In the genomic region with DNA sequence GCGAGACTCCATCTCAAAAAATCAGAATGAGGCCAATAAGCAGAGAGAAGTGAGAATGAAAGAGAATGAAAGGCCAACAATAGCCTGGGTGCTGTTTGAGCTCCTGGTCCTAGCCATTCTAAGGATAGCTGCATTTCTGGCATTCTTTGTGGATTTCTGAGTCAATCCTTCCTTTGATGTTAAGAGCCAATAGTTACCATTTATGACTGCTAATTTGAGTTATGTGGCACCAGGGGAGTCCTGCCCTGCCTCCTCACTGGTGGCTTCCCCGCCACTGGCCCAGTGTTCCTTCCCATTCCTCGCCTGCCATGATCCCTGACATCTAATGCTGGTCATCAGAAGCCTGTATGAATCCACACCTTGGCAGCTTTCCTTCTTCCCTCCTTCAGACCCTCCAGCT, we compare ENCODE assay signal across 20 cellular contexts.
"Had no signal": no experiment of that assay in that cellular context is flagged by ENCODE, and none has a peak within 500 bp of the region (broad histone marks: within the 10 kb centered on the region; RNA-seq: fewer than 3 reads in every experiment).

No MANE protein-coding gene starts in this region.

- DNase-seq: activated CD4-positive, alpha-beta memory T cell treated with anti-CD3 and anti-CD28 coated beads, Interleukin-2, amount 10 ng/mL, durations not matched to agents 7 days and 5 days; activated CD4-positive, alpha-beta T cell treated with anti-CD3 and anti-CD28 coated beads, Interleukin-2, amount 10 ng/mL, durations not matched to agents 24 days and 14 days; activated effector memory CD4-positive, alpha-beta T cell treated with Interleukin-2 at 50 U/mL for 16 hours; activated naive CD4-positive, alpha-beta T cell treated with anti-CD3 and anti-CD28 coated beads, Interleukin-2, amount 10 ng/mL, durations not matched to agents 7 days and 5 days; activated T-cell treated with anti-CD3 and anti-CD28 coated beads, Interleukin-2, amount 50 U/mL, for 72 hours; amygdala; effector CD4-positive, alpha-beta T cell; erythroblast; foreskin fibroblast; left colon; naive B cell; nucleus accumbens; stimulated activated CD4-positive, alpha-beta T cell treated with anti-CD3 and anti-CD28 coated beads, Interleukin-15, amount 100 ng/mL, for 24 hours; stomach; T-helper 17 cell; transverse colon had no signal

- H3K36me3 ChIP-seq: stomach, suprapubic skin, transverse colon, vagina had no signal

- H3K27ac ChIP-seq: parathyroid adenoma, stomach, suprapubic skin, transverse colon, vagina had no signal

- H3K27me3 ChIP-seq: stomach, suprapubic skin, transverse colon, vagina had no signal

- H3K4me3 ChIP-seq: smooth muscle cell, stomach, suprapubic skin, transverse colon, vagina had no signal

- H3K4me1 ChIP-seq: parathyroid adenoma, stomach, suprapubic skin, transverse colon, vagina had no signal

- H3K9me3 ChIP-seq: stomach, suprapubic skin, transverse colon, vagina had no signal
